Comparison of ENCODE assay signal across 16 cellular contexts in genomic region chr6:160226118-160226541, GRCh38. TPM values are rescaled to one million over a fixed set of nuclear protein-coding genes. Genes with fewer than 3 reads are reported as not detected.
DNase-seq lines count a peak whose midpoint lies in the region; ATAC-seq and TF ChIP-seq lines count a peak whose summit lies in the region.
"Had no signal": no experiment of that assay in that cellular context is flagged by ENCODE, and none has a peak within 500 bp of the region (broad histone marks: within the 10 kb centered on the region; RNA-seq: fewer than 3 reads in every experiment).

No MANE protein-coding gene starts in this region.

- intact Hi-C loops in dorsolateral prefrontal cortex (cut with DNase I): no loop called here

- no peak for TF ChIP-seq CTCF in dorsolateral prefrontal cortex (IDR thresholded peaks at IDR 0.05 in 54 of 56, conservative IDR thresholded peaks at IDR 0.05 in 2 of 56; ENCODE audit: low read depth in 1 of 56, partially characterized antibody in 56 of 56)

- no peaks in the 10 kb centered on the region for H3K27me3 ChIP-seq in dorsolateral prefrontal cortex
- H3K27me3 ChIP-seq: gastrocnemius medialis, suprapubic skin had no signal

- ATAC-seq in GM19463 (IDR thresholded peaks at IDR 0.05; ENCODE audit: unreplicated experiment) (peak; percentile 46), HG02798 (IDR thresholded peaks at IDR 0.05; ENCODE audit: poor library complexity, unreplicated experiment) (peak; percentile 71)
- ATAC-seq: gastrocnemius medialis, Right ventricle myocardium inferior had no signal

- peak; percentile 76 for DNase-seq in amniotic epithelial cell (ENCODE audit: low read depth)
- DNase-seq in stimulated activated CD4-positive, alpha-beta T cell treated with anti-CD3 and anti-CD28 coated beads, Interleukin-4, amount 100 ng/mL, for 1 hour: peak; percentile 35
- DNase-seq in CD1c-positive myeloid dendritic cell (ENCODE audit: extremely low spot score): no peak
- no peak for DNase-seq in dorsolateral prefrontal cortex
- DNase-seq in NCI-H2029 treated with DMSO at 0.1 percent for 48 hours (lab: John Stamatoyannopoulos, UW): no peak
- DNase-seq in cerebellum (ENCODE audit: low spot score): no peak
- DNase-seq: DMS 273 treated with DMSO at 0.1 percent for 48 hours, gastrocnemius medialis, HFFc6, NCI-H510A had no signal

- no peak overlapping the region for H3K27ac ChIP-seq in dorsolateral prefrontal cortex
- H3K27ac ChIP-seq: gastrocnemius medialis, suprapubic skin had no signal

- no peak overlapping the region for H3K4me3 ChIP-seq in dorsolateral prefrontal cortex
- H3K4me3 ChIP-seq: gastrocnemius medialis, suprapubic skin had no signal

RNA-seq across cellular contexts. Expression of gene SLC22A2, which starts 32.5 kb away (rescaled TPM):
- total RNA-seq in dorsolateral prefrontal cortex: 1 to 10 TPM in 28 of 120 experiments, under 1 TPM in 22, not detected in 70; 0.20 to 7.7 (median 1.3) TPM
- 0.36 TPM for total RNA-seq in cerebellum
- total RNA-seq: activated CD8-positive, alpha-beta memory T cell treated with anti-CD3 and anti-CD28 coated beads for 36 hours; gastrocnemius medialis; HFFc6; lower leg skin; Right ventricle myocardium inferior; suprapubic skin had no signal

Comparison
In these comparisons a context has a peak if more than half of its experiments do, and no peak if none do; other contexts are left out.
1. DNase-seq: peak in amniotic epithelial cell (single experiment) and stimulated activated CD4-positive, alpha-beta T cell treated with anti-CD3 and anti-CD28 coated beads, Interleukin-4, amount 100 ng/mL, for 1 hour (single experiment); none in CD1c-positive myeloid dendritic cell (single experiment), dorsolateral prefrontal cortex (0 of 10), NCI-H2029 treated with DMSO at 0.1 percent for 48 hours (single experiment) and cerebellum (single experiment).